Comparison of ENCODE assay signal across 12 cellular contexts in the genomic region with DNA sequence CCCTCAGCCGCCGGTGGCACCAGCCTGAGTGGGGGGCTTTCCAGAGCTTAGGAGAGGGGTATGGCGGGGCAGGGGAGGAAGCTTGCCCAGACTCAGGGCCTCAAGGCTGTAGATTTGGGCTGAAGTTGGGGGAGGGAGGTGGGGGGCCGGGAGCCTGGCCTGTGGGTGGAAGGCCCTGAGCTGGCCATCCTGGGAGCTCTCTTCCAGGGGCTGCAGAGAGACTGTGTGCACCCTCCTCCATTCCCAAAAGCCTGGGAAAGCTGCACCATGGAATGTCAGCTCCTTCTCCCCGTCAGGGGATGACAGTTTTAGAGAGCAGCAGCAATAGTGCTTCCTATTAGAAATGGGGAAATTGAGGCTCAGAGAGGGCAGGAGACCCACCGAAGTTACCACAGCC. TPM values are rescaled to one million over a fixed set of nuclear protein-coding genes. Genes with fewer than 3 reads are reported as not detected.
DNase-seq lines count a peak whose midpoint lies in the region; ATAC-seq and TF ChIP-seq lines count a peak whose summit lies in the region.
"Had no signal": no experiment of that assay in that cellular context is flagged by ENCODE, and none has a peak within 500 bp of the region (broad histone marks: within the 10 kb centered on the region; RNA-seq: fewer than 3 reads in every experiment).

No MANE protein-coding gene starts in this region.

- H3K27ac ChIP-seq in BLaER1 (no peak overlapping the region), KMS-11 (no peak overlapping the region), ectodermal cell (ENCODE audit: insufficient read depth, low read depth, low read length, poor library complexity, severe bottlenecking) (no peak overlapping the region), neural progenitor cell (no peak overlapping the region)
- H3K27ac ChIP-seq: tibial nerve had no signal

- 51 to 56% methylated on average over 6 of the region's 6 CpGs for WGBS in ectodermal cell, 2 experiments

- H3F3A ChIP-seq in neural progenitor cell (ENCODE audit: low read depth) = peaks cover 6% of the 10 kb centered on the region

- ATAC-seq in HG02970 (IDR thresholded peaks at IDR 0.05; ENCODE audit: low FRiP score, unreplicated experiment) = no peak

- H3K36me3 ChIP-seq in BLaER1 (no peaks in the 10 kb centered on the region), KMS-11 (ENCODE audit: insufficient read depth) (no peaks in the 10 kb centered on the region), ectodermal cell (ENCODE audit: control insufficient read depth, insufficient read depth, low read length) (no peaks in the 10 kb centered on the region), neural progenitor cell (no peaks in the 10 kb centered on the region)
- H3K36me3 ChIP-seq: tibial nerve had no signal

- H3K27me3 Mint-ChIP-seq in neural progenitor cell (ENCODE audit: insufficient read depth, low read depth) = peaks cover 41% of the 10 kb centered on the region

- H3K36me3 Mint-ChIP-seq in neural progenitor cell = no peaks in the 10 kb centered on the region

- H3K4me3 ChIP-seq in BLaER1 (no peak overlapping the region), KMS-11 (IDR thresholded peaks at IDR 0.05; ENCODE audit: insufficient read depth, low read depth, low read length) (no peak overlapping the region), ectodermal cell (ENCODE audit: insufficient read depth, low read depth, low read length) (peak overlapping the region; percentile 35), neural progenitor cell (peak overlapping the region; percentile 51)

- TF ChIP-seq CTCF in KMS-11 (conservative IDR thresholded peaks at IDR 0.05; ENCODE audit: low read depth, low read length) = no peak
- no peak for TF ChIP-seq CTCF in neural progenitor cell (IDR thresholded peaks at IDR 0.05)

- no peak overlapping the region for H2AFZ ChIP-seq in KMS-11 (ENCODE audit: low read depth)
- H2AFZ ChIP-seq in neural progenitor cell (replicated peaks) = peak overlapping the region; percentile 15

- peaks cover 3% of the 10 kb centered on the region for H3K4me1 Mint-ChIP-seq in neural progenitor cell

- peak overlapping the region; percentile 59 for H3K4me2 ChIP-seq in BLaER1
- peak overlapping the region; percentile 67 for H3K4me2 ChIP-seq in KMS-11
- H3K4me2 ChIP-seq in neural progenitor cell = peak overlapping the region; percentile 83

- peaks cover 39% of the 10 kb centered on the region for H4K20me1 ChIP-seq in BLaER1
- H4K20me1 ChIP-seq in KMS-11 (ENCODE audit: insufficient read depth) = no peaks in the 10 kb centered on the region
- peaks cover 13% of the 10 kb centered on the region for H4K20me1 ChIP-seq in neural progenitor cell (ENCODE audit: low read depth)

- no peaks in the 10 kb centered on the region for H3K9me3 Mint-ChIP-seq in neural progenitor cell

- no peak overlapping the region for H3K4me3 Mint-ChIP-seq in neural progenitor cell

- H3K27me3 ChIP-seq in BLaER1 (peaks cover 61% of the 10 kb centered on the region), KMS-11 (ENCODE audit: insufficient read depth, low read depth) (peaks cover 30% of the 10 kb centered on the region), ectodermal cell (ENCODE audit: control insufficient read depth, insufficient read depth, low read length, poor library complexity, severe bottlenecking) (peaks cover 44% of the 10 kb centered on the region), neural progenitor cell (peaks cover 50% of the 10 kb centered on the region)

- H3K9ac ChIP-seq in BLaER1 (no peak overlapping the region), KMS-11 (no peak overlapping the region), neural progenitor cell (no peak overlapping the region)

- H3K9me3 ChIP-seq in BLaER1 = no peaks in the 10 kb centered on the region
- no peaks in the 10 kb centered on the region for H3K9me3 ChIP-seq in ectodermal cell (ENCODE audit: control insufficient read depth, low read length)
- no peaks in the 10 kb centered on the region for H3K9me3 ChIP-seq in neural progenitor cell (ENCODE audit: low read depth)
- H3K9me3 ChIP-seq: tibial nerve had no signal

- H3K79me2 ChIP-seq in KMS-11 (ENCODE audit: insufficient read depth, low read depth) = no peaks in the 10 kb centered on the region
- H3K79me2 ChIP-seq in neural progenitor cell (ENCODE audit: low read depth) = no peaks in the 10 kb centered on the region

- no peak for DNase-seq in neural progenitor cell (ENCODE audit: low spot score)
- no peak for DNase-seq in DMS 273 treated with DMSO at 0.1 percent for 48 hours (lab: John Stamatoyannopoulos, UW)
- DNase-seq in stimulated activated CD4-positive, alpha-beta T cell treated with anti-CD3 and anti-CD28 coated beads, Interleukin-12 subunit alpha, Interleukin-12 subunit beta, amount 100 ng/mL, for 4 hours = no peak
- DNase-seq in RKO (ENCODE audit: low spot score) = no peak
- DNase-seq: mesendoderm, NCI-H187 treated with DMSO at 0.1 percent for 48 hours, SHP77 had no signal

- H3K4me1 ChIP-seq in BLaER1 (peaks cover 39% of the 10 kb centered on the region), KMS-11 (ENCODE audit: low read depth, poor library complexity, severe bottlenecking) (peaks cover 21% of the 10 kb centered on the region), ectodermal cell (ENCODE audit: control insufficient read depth, insufficient read depth, low read length) (peaks cover 6% of the 10 kb centered on the region), neural progenitor cell (peaks cover 9% of the 10 kb centered on the region)

- H3K27ac Mint-ChIP-seq in neural progenitor cell = no peak overlapping the region

RNA-seq across cellular contexts. Expression of gene SYT12, which starts 1.0 kb away (rescaled TPM):
- polyA plus RNA-seq in ectodermal cell (2013, experiment 1 of 4) = 0.31 TPM
- polyA plus RNA-seq in ectodermal cell (2013, experiment 2 of 4) = 0.43 TPM
- polyA plus RNA-seq in ectodermal cell (2013, experiment 3 of 4) = 0.48 TPM
- 0.32 TPM for polyA plus RNA-seq in ectodermal cell (2013, experiment 4 of 4)
- total RNA-seq in neural progenitor cell (ENCODE audit: low replicate concordance) = 0.50 and 0.67 TPM in 2 replicates

RNA-seq across cellular contexts. Expression of gene RHOD, which starts 32.7 kb away (rescaled TPM):
- polyA plus RNA-seq in ectodermal cell (2013, experiment 1 of 4) = 5.5 TPM
- polyA plus RNA-seq in ectodermal cell (2013, experiment 2 of 4) = 5.5 TPM
- 5.8 TPM for polyA plus RNA-seq in ectodermal cell (2013, experiment 3 of 4)
- 5.3 TPM for polyA plus RNA-seq in ectodermal cell (2013, experiment 4 of 4)
- 6.6 and 10.0 TPM in 2 replicates for total RNA-seq in neural progenitor cell (ENCODE audit: low replicate concordance)

RNA-seq across cellular contexts. Expression of gene C11orf86, which starts 48.9 kb away (rescaled TPM):
- polyA plus RNA-seq in ectodermal cell (2013, experiment 1 of 4) = not detected
- not detected for polyA plus RNA-seq in ectodermal cell (2013, experiment 2 of 4)
- polyA plus RNA-seq in ectodermal cell (2013, experiment 3 of 4) = not detected
- polyA plus RNA-seq in ectodermal cell (2013, experiment 4 of 4) = not detected
- not detected in 2 replicates for total RNA-seq in neural progenitor cell (ENCODE audit: low replicate concordance)
- total RNA-seq: tibial nerve had no signal

Comparison
In these comparisons a context has a peak if more than half of its experiments do, and no peak if none do; other contexts are left out.
1. H3K4me3 ChIP-seq: peak in ectodermal cell (single experiment) and neural progenitor cell (single experiment); none in BLaER1 (single experiment) and KMS-11 (single experiment).
2. Peak in every context shown above with its lines, with median percentiles within 50 percentile points of each other: H3K4me2 ChIP-seq.